In genomic region chr16:79267146-79267545, GRCh38 we compare ENCODE assay signal across 19 cellular contexts.
"Had no signal": no experiment of that assay in that cellular context is flagged by ENCODE, and none has a peak within 500 bp of the region (broad histone marks: within the 10 kb centered on the region; RNA-seq: fewer than 3 reads in every experiment).

No MANE protein-coding gene starts in this region.

- H3K9me3 Mint-ChIP-seq: activated naive CD4-positive, alpha-beta T cell treated with anti-CD3 and anti-CD28 coated beads, Interleukin-2, amount 50 U/mL, for 24 hours; dendritic cell treated with granulocyte-macrophage colony-stimulating factor and Interleukin-4, amounts not matched to agents 40 ng/mL and 50 ng/mL, for 4 days; memory B cell; T-cell had no signal

- H3K27ac Mint-ChIP-seq: activated naive CD4-positive, alpha-beta T cell treated with anti-CD3 and anti-CD28 coated beads, Interleukin-2, amount 50 U/mL, for 24 hours; brain; dendritic cell treated with granulocyte-macrophage colony-stimulating factor and Interleukin-4, amounts not matched to agents 40 ng/mL and 50 ng/mL, for 4 days; memory B cell; stimulated activated memory B cell treated with anti-CD40 and anti-IgM and Interleukin-4, amounts not matched to agents 10 μg/mL and 1 μg/mL and 100 μg/mL, for 72 hours had no signal

- H3K4me1 Mint-ChIP-seq: brain had no signal

- ATAC-seq: foreskin keratinocyte; left ventricle myocardium superior; mucosa of descending colon; naive thymus-derived CD4-positive, alpha-beta T cell; stimulated activated memory B cell treated with anti-CD40 and anti-IgM and Interleukin-4, amounts not matched to agents 10 μg/mL and 1 μg/mL and 100 μg/mL, for 72 hours; T-cell had no signal

- H3K4me3 Mint-ChIP-seq: activated naive CD4-positive, alpha-beta T cell treated with anti-CD3 and anti-CD28 coated beads, Interleukin-2, amount 50 U/mL, for 24 hours; brain; dendritic cell treated with granulocyte-macrophage colony-stimulating factor and Interleukin-4, amounts not matched to agents 40 ng/mL and 50 ng/mL, for 4 days; memory B cell; stimulated activated memory B cell treated with anti-CD40 and anti-IgM and Interleukin-4, amounts not matched to agents 10 μg/mL and 1 μg/mL and 100 μg/mL, for 72 hours had no signal

- H3K36me3 Mint-ChIP-seq: brain; memory B cell; stimulated activated memory B cell treated with anti-CD40 and anti-IgM and Interleukin-4, amounts not matched to agents 10 μg/mL and 1 μg/mL and 100 μg/mL, for 72 hours; T-cell had no signal

- DNase-seq: effector memory CD4-positive, alpha-beta T cell; foreskin keratinocyte; glutamatergic neuron; kidney glomerular epithelial cell; left ventricle myocardium superior; mucosa of descending colon; posterior cingulate gyrus; retina; SK-N-SH; T-cell; tibial artery; uterus; WERI-Rb-1 had no signal
